In genomic region chr4:2812600-2812932, GRCh38 we compare ENCODE assay signal across 8 cellular contexts. TPM values are rescaled to one million over a fixed set of nuclear protein-coding genes. Genes with fewer than 3 reads are reported as not detected.
A peak's percentile ranks its signal among the peaks of the same experiment; 100 is the strongest.
DNase-seq lines count a peak whose midpoint lies in the region; ATAC-seq and TF ChIP-seq lines count a peak whose summit lies in the region.

No MANE protein-coding gene starts in this region.

- no peaks in the 10 kb centered on the region for H3K27me3 Mint-ChIP-seq in activated CD8-positive, alpha-beta memory T cell treated with anti-CD3 and anti-CD28 coated beads, Interleukin-2, amount 10 ng/mL, durations not matched to agents 7 days and 5 days

- H3K36me3 ChIP-seq in WERI-Rb-1 = no peaks in the 10 kb centered on the region
- H3K36me3 ChIP-seq in kidney epithelial cell (ENCODE audit: control insufficient read depth, insufficient read depth, low read length) = no peaks in the 10 kb centered on the region
- H3K36me3 ChIP-seq in thoracic aorta = no peaks in the 10 kb centered on the region

- H3K27me3 ChIP-seq in WERI-Rb-1 (ENCODE audit: insufficient read depth, low read depth, severe bottlenecking) (no peaks in the 10 kb centered on the region), kidney epithelial cell (ENCODE audit: control insufficient read depth, insufficient read depth, low read length) (no peaks in the 10 kb centered on the region), thoracic aorta (replicated peaks; ENCODE audit: insufficient read depth) (no peaks in the 10 kb centered on the region)

- no peak for DNase-seq in activated CD8-positive, alpha-beta memory T cell treated with anti-CD3 and anti-CD28 coated beads, Interleukin-2, amount 10 ng/mL, durations not matched to agents 7 days and 5 days
- DNase-seq in activated CD8-positive, alpha-beta memory T cell treated with anti-CD3 and anti-CD28 coated beads, Interleukin-2, amount 50 U/mL, for 48 hours = no peak
- no peak for DNase-seq in WERI-Rb-1
- DNase-seq in kidney epithelial cell (ENCODE audit: low read depth) = no peak
- DNase-seq in thoracic aorta (ENCODE audit: low spot score) = no peak
- no peak for DNase-seq in mesenteric fat pad (ENCODE audit: low spot score)
- DNase-seq in NCI-H146 (lab: John Stamatoyannopoulos, UW) = no peak
- no peak for DNase-seq in effector CD8-positive, alpha-beta T cell (lab: John Stamatoyannopoulos, UW)

- CTCF ChIA-PET in activated CD8-positive, alpha-beta memory T cell treated with anti-CD3 and anti-CD28 coated beads, Interleukin-2, amount 10 ng/mL, durations not matched to agents 7 days and 5 days (lab: Charles Lee) = interaction anchor here (0.7 to 6.1 kb wide), 9 partner anchors 9 to 136 kb away, joined by 3 to 41 read pairs (median 5); no protein-coding TSS in a partner anchor

- TF ChIP-seq CTCF in WERI-Rb-1 (IDR thresholded peaks at IDR 0.05; ENCODE audit: low read depth, low read length) = no peak
- TF ChIP-seq CTCF in kidney epithelial cell (IDR thresholded peaks at IDR 0.05; ENCODE audit: insufficient read depth, low read length, poor library complexity, severe bottlenecking) = no peak
- TF ChIP-seq CTCF in thoracic aorta (IDR thresholded peaks at IDR 0.05) = no peak

- H3K4me3 ChIP-seq in WERI-Rb-1 (ENCODE audit: low read depth, low read length) (no peak overlapping the region), kidney epithelial cell (ENCODE audit: low read depth, low read length) (peak overlapping the region; percentile 42), thoracic aorta (peak overlapping the region; percentile 62)

- H3K9me3 ChIP-seq in WERI-Rb-1 (ENCODE audit: severe bottlenecking) = peaks cover 6% of the 10 kb centered on the region
- no peaks in the 10 kb centered on the region for H3K9me3 ChIP-seq in thoracic aorta

- H3K27ac ChIP-seq in WERI-Rb-1 = peak overlapping the region; percentile 22
- H3K27ac ChIP-seq in thoracic aorta = no peak overlapping the region

- peak overlapping the region; percentile 84 for H3K4me3 Mint-ChIP-seq in activated CD8-positive, alpha-beta memory T cell treated with anti-CD3 and anti-CD28 coated beads, Interleukin-2, amount 10 ng/mL, durations not matched to agents 7 days and 5 days

- H3K4me1 Mint-ChIP-seq in activated CD8-positive, alpha-beta memory T cell treated with anti-CD3 and anti-CD28 coated beads, Interleukin-2, amount 10 ng/mL, durations not matched to agents 7 days and 5 days = peaks cover 53% of the 10 kb centered on the region

- H3K9me3 Mint-ChIP-seq in activated CD8-positive, alpha-beta memory T cell treated with anti-CD3 and anti-CD28 coated beads, Interleukin-2, amount 10 ng/mL, durations not matched to agents 7 days and 5 days (ENCODE audit: low read depth) = no peaks in the 10 kb centered on the region

- H3K4me1 ChIP-seq in thoracic aorta (ENCODE audit: control insufficient read depth in 1 of 2, low read depth in 2 of 2) = peaks cover 10 to 15% of the 10 kb centered on the region in 2 donors

- peaks cover 26% of the 10 kb centered on the region for H3K36me3 Mint-ChIP-seq in activated CD8-positive, alpha-beta memory T cell treated with anti-CD3 and anti-CD28 coated beads, Interleukin-2, amount 10 ng/mL, durations not matched to agents 7 days and 5 days

- peak overlapping the region; percentile 82 for H3K27ac Mint-ChIP-seq in activated CD8-positive, alpha-beta memory T cell treated with anti-CD3 and anti-CD28 coated beads, Interleukin-2, amount 10 ng/mL, durations not matched to agents 7 days and 5 days

- peak; percentile 5 for ATAC-seq in activated CD8-positive, alpha-beta memory T cell treated with anti-CD3 and anti-CD28 coated beads, Interleukin-2, amount 10 ng/mL, durations not matched to agents 7 days and 5 days
- ATAC-seq in thoracic aorta (ENCODE audit: insufficient number of reproducible peaks, low FRiP score, low read depth) = no peak

RNA-seq across cellular contexts. Expression of gene SH3BP2, which starts 19.7 kb away (rescaled TPM):
- total RNA-seq in activated CD8-positive, alpha-beta memory T cell treated with anti-CD3 and anti-CD28 coated beads, Interleukin-2, amount 10 ng/mL, durations not matched to agents 7 days and 5 days = 100 to 1,000 TPM in 1 of 2 experiments, 10 to 100 TPM in 1; 88.0 to 105 TPM
- 56.1 and 62.7 TPM in 2 replicates for total RNA-seq in kidney epithelial cell
- 10 to 100 TPM; 56.0 to 61.7 TPM for total RNA-seq in thoracic aorta
- total RNA-seq in mesenteric fat pad = 63.9 TPM

RNA-seq across cellular contexts. Expression of gene ADD1, which starts 31.1 kb away (rescaled TPM):
- 100 to 1,000 TPM; 251 to 260 TPM for total RNA-seq in activated CD8-positive, alpha-beta memory T cell treated with anti-CD3 and anti-CD28 coated beads, Interleukin-2, amount 10 ng/mL, durations not matched to agents 7 days and 5 days
- total RNA-seq in kidney epithelial cell = 132 and 142 TPM in 2 replicates
- total RNA-seq in thoracic aorta = 100 to 1,000 TPM; 256 to 338 TPM
- 272 TPM for total RNA-seq in mesenteric fat pad

RNA-seq across cellular contexts. Expression of gene TNIP2, which starts 56.4 kb away (rescaled TPM):
- total RNA-seq in activated CD8-positive, alpha-beta memory T cell treated with anti-CD3 and anti-CD28 coated beads, Interleukin-2, amount 10 ng/mL, durations not matched to agents 7 days and 5 days = 10 to 100 TPM; 51.3 to 53.5 TPM
- total RNA-seq in kidney epithelial cell (76.8 and 87.8 TPM in 2 replicates), thoracic aorta (10 to 100 TPM; 67.3 to 84.8 TPM), mesenteric fat pad (49.5 TPM)
